ENCODE assay signal across 12 cellular contexts in the genomic region with DNA sequence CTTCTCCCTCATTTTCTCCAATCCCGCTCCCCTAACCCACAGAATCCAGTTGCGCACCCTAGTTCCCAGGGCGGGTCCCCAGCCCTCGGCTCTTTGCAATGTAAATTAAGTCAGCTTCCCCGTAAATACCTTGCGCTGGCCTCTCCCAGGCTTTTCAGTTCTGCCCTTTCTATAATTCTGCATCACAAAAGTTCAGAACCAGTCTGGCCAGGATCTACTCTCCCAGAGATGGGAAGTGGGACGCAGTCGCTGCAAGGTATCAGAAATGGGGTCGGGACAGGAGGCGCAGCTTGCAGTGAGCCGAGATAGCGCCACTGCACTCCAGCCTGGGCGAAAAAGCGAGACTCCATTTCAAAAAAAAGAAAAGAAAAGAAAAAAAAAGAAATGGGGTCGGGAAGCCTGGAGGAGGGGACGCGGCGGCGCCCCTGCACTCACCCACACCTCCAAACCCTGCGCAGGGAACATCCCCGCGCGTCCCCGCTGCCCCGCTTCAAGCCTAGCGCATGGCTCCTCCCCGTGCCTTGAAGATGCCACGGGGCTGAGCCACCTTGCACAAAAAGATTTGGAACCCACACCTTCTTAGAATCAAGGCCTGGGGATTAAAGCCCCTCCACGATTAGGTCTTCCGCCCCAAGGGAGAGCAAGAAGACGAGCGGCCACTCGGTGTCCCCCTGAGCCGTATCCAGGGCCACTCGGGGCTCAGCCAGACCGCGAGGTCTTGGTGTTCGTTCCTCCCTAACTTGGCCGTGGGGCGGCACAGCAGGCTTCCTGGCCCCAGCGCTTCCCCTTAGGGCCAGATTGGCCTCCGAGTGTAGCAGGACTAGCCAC. TPM values are rescaled to one million over a fixed set of nuclear protein-coding genes. Genes with fewer than 3 reads are reported as not detected.
DNase-seq lines count a peak whose midpoint lies in the region; ATAC-seq lines count a peak whose summit lies in the region.
"Had no signal": no experiment of that assay in that cellular context is flagged by ENCODE, and none has a peak within 500 bp of the region (broad histone marks: within the 10 kb centered on the region; RNA-seq: fewer than 3 reads in every experiment).

No MANE protein-coding gene starts in this region.

- H3K9me3 Mint-ChIP-seq in T-helper 1 cell treated with Interleukin-12 subunit alpha and Interleukin-12 subunit beta and Interleukin-4 antibody, amounts not matched to agents 30 μg/mL and 1 μg/mL, for 36 hours = no peaks in the 10 kb centered on the region
- no peaks in the 10 kb centered on the region for H3K9me3 Mint-ChIP-seq in activated T-helper 17 cell treated with anti-CD3 and anti-CD28 coated beads, Interleukin-2, amount 50 U/mL, for 72 hours
- no peaks in the 10 kb centered on the region for H3K9me3 Mint-ChIP-seq in stimulated activated memory B cell treated with anti-CD40 and anti-IgM and Interleukin-4, amounts not matched to agents 10 μg/mL and 1 μg/mL and 100 μg/mL, for 72 hours

- peak overlapping the region; percentile 52 for H3K4me3 ChIP-seq in iPS-18a (ENCODE audit: low read length)

- H3K27me3 Mint-ChIP-seq in T-helper 1 cell treated with Interleukin-12 subunit alpha and Interleukin-12 subunit beta and Interleukin-4 antibody, amounts not matched to agents 30 μg/mL and 1 μg/mL, for 36 hours (ENCODE audit: low read depth) = peaks cover 35% of the 10 kb centered on the region
- peaks cover 22% of the 10 kb centered on the region for H3K27me3 Mint-ChIP-seq in activated T-helper 17 cell treated with anti-CD3 and anti-CD28 coated beads, Interleukin-2, amount 50 U/mL, for 72 hours
- H3K27me3 Mint-ChIP-seq in stimulated activated memory B cell treated with anti-CD40 and anti-IgM and Interleukin-4, amounts not matched to agents 10 μg/mL and 1 μg/mL and 100 μg/mL, for 72 hours = peaks cover 23% of the 10 kb centered on the region

- no peaks in the 10 kb centered on the region for H3K36me3 Mint-ChIP-seq in T-helper 1 cell treated with Interleukin-12 subunit alpha and Interleukin-12 subunit beta and Interleukin-4 antibody, amounts not matched to agents 30 μg/mL and 1 μg/mL, for 36 hours (ENCODE audit: low read depth)
- H3K36me3 Mint-ChIP-seq in activated T-helper 17 cell treated with anti-CD3 and anti-CD28 coated beads, Interleukin-2, amount 50 U/mL, for 72 hours (ENCODE audit: low read depth) = no peaks in the 10 kb centered on the region
- H3K36me3 Mint-ChIP-seq in stimulated activated memory B cell treated with anti-CD40 and anti-IgM and Interleukin-4, amounts not matched to agents 10 μg/mL and 1 μg/mL and 100 μg/mL, for 72 hours = no peaks in the 10 kb centered on the region

- no peak overlapping the region for H3K27ac Mint-ChIP-seq in T-helper 1 cell treated with Interleukin-12 subunit alpha and Interleukin-12 subunit beta and Interleukin-4 antibody, amounts not matched to agents 30 μg/mL and 1 μg/mL, for 36 hours
- no peak overlapping the region for H3K27ac Mint-ChIP-seq in activated T-helper 17 cell treated with anti-CD3 and anti-CD28 coated beads, Interleukin-2, amount 50 U/mL, for 72 hours
- no peak overlapping the region for H3K27ac Mint-ChIP-seq in stimulated activated memory B cell treated with anti-CD40 and anti-IgM and Interleukin-4, amounts not matched to agents 10 μg/mL and 1 μg/mL and 100 μg/mL, for 72 hours

- no peaks in the 10 kb centered on the region for H3K36me3 ChIP-seq in iPS-18a (ENCODE audit: control insufficient read depth, low read depth, low read length)

- peak overlapping the region; percentile 60 for H3K4me3 Mint-ChIP-seq in T-helper 1 cell treated with Interleukin-12 subunit alpha and Interleukin-12 subunit beta and Interleukin-4 antibody, amounts not matched to agents 30 μg/mL and 1 μg/mL, for 36 hours
- H3K4me3 Mint-ChIP-seq in activated T-helper 17 cell treated with anti-CD3 and anti-CD28 coated beads, Interleukin-2, amount 50 U/mL, for 72 hours = peak overlapping the region; percentile 58
- peak overlapping the region; percentile 65 for H3K4me3 Mint-ChIP-seq in stimulated activated memory B cell treated with anti-CD40 and anti-IgM and Interleukin-4, amounts not matched to agents 10 μg/mL and 1 μg/mL and 100 μg/mL, for 72 hours

- peaks cover 4% of the 10 kb centered on the region for H3K27me3 ChIP-seq in iPS-18a (ENCODE audit: control insufficient read depth, insufficient read depth, low read length)

- peak; percentile 52 for ATAC-seq in activated T-helper 17 cell treated with anti-CD3 and anti-CD28 coated beads, Interleukin-2, amount 50 U/mL, for 72 hours (replicated peaks)
- peak; percentile 54 for ATAC-seq in stimulated activated memory B cell treated with anti-CD40 and anti-IgM and Interleukin-4, amounts not matched to agents 10 μg/mL and 1 μg/mL and 100 μg/mL, for 72 hours

- DNase-seq in T-helper 1 cell (no peak), RKO (ENCODE audit: low spot score) (no peak), medulla oblongata (ENCODE audit: extremely low spot score) (no peak), NCI-H146 (lab: John Stamatoyannopoulos, UW) (no peak)
- DNase-seq: ACHN, mesenchymal stem cell, NCI-H1694 treated with DMSO at 0.1 percent for 48 hours, T-helper 9 cell had no signal

- H3K27ac ChIP-seq in iPS-18a (ENCODE audit: low read length) = peak overlapping the region; percentile 52

- peaks cover 3% of the 10 kb centered on the region for H3K4me1 Mint-ChIP-seq in T-helper 1 cell treated with Interleukin-12 subunit alpha and Interleukin-12 subunit beta and Interleukin-4 antibody, amounts not matched to agents 30 μg/mL and 1 μg/mL, for 36 hours (ENCODE audit: low read depth)
- peaks cover 4% of the 10 kb centered on the region for H3K4me1 Mint-ChIP-seq in activated T-helper 17 cell treated with anti-CD3 and anti-CD28 coated beads, Interleukin-2, amount 50 U/mL, for 72 hours
- peaks cover 13% of the 10 kb centered on the region for H3K4me1 Mint-ChIP-seq in stimulated activated memory B cell treated with anti-CD40 and anti-IgM and Interleukin-4, amounts not matched to agents 10 μg/mL and 1 μg/mL and 100 μg/mL, for 72 hours

- H3K9ac ChIP-seq in iPS-18a (ENCODE audit: low read length) = peak overlapping the region; percentile 47

- no peaks in the 10 kb centered on the region for H3K9me3 ChIP-seq in iPS-18a (ENCODE audit: control insufficient read depth, low read depth, low read length)

- H3K4me1 ChIP-seq in iPS-18a (ENCODE audit: control insufficient read depth, low read depth, low read length) = peaks cover 22% of the 10 kb centered on the region

RNA-seq across cellular contexts. Expression of a gene that starts 27.2 kb away (rescaled TPM):
- not detected for total RNA-seq in activated T-helper 17 cell treated with anti-CD3 and anti-CD28 coated beads, Interleukin-2, amount 50 U/mL, for 72 hours

RNA-seq across cellular contexts. Expression of a gene that starts 39.2 kb away (rescaled TPM):
- 100 to 1,000 TPM in 1 of 2 donors, 10 to 100 TPM in 1; 13.0 to 110 TPM for total RNA-seq in activated T-helper 17 cell treated with anti-CD3 and anti-CD28 coated beads, Interleukin-2, amount 50 U/mL, for 72 hours

RNA-seq across cellular contexts. Expression of a gene that starts 57.0 kb away (rescaled TPM):
- total RNA-seq in activated T-helper 17 cell treated with anti-CD3 and anti-CD28 coated beads, Interleukin-2, amount 50 U/mL, for 72 hours = 100 to 1,000 TPM in 1 of 2 donors, 10 to 100 TPM in 1; 38.7 to 119 TPM
